In genomic region chr6:90199900-90200299, GRCh38 we compare ENCODE assay signal across 2 cellular contexts.
TF ChIP-seq lines count a peak whose summit lies in the region.

No MANE protein-coding gene starts in this region.

TF ChIP-seq in liver, 16 proteins besides CTCF, POLR2A, EP300 and RAD21 (continued from another document):
- peak; percentile 10 for TF ChIP-seq FOXA2 (IDR thresholded peaks at IDR 0.05)
- no peak for TF ChIP-seq RXRA (IDR thresholded peaks at IDR 0.05)
- no peak for TF ChIP-seq ZBTB33 (IDR thresholded peaks at IDR 0.05)
- no peak for TF ChIP-seq HNF4G (IDR thresholded peaks at IDR 0.05)
- TF ChIP-seq REST (IDR thresholded peaks at IDR 0.05): no peak
- no peak for TF ChIP-seq FOXA1 (IDR thresholded peaks at IDR 0.05)

TF ChIP-seq in HepG2, 621 proteins besides CTCF, POLR2A, EP300 and RAD21 (continued from another document):
- TF ChIP-seq ZNF280B (CRISPR knock-in tag; IDR thresholded peaks at IDR 0.05; ENCODE audit: borderline replicate concordance): no peak
- TF ChIP-seq GRHL1 (CRISPR knock-in tag; conservative IDR thresholded peaks at IDR 0.05): no peak
- TF ChIP-seq MBNL3 (CRISPR knock-in tag; conservative IDR thresholded peaks at IDR 0.05): no peak
- TF ChIP-seq CC2D1A (CRISPR knock-in tag; IDR thresholded peaks at IDR 0.05): no peak
- no peak for TF ChIP-seq ADNP (CRISPR knock-in tag; IDR thresholded peaks at IDR 0.05)
